ENCODE assay signal across 8 cellular contexts in genomic region chr17:48510761-48511604, GRCh38. TPM values are rescaled to one million over a fixed set of nuclear protein-coding genes. Genes with fewer than 3 reads are reported as not detected.
DNase-seq lines count a peak whose midpoint lies in the region; ATAC-seq and TF ChIP-seq lines count a peak whose summit lies in the region.

No MANE protein-coding gene starts in this region.

- no peaks in the 10 kb centered on the region for H3K9me3 ChIP-seq in adrenal gland (replicated peaks in 1 of 3)

- intact Hi-C loops in adrenal gland (cut with DNase I): no loop called here

- DNase-seq in GM06990 (ENCODE audit: extremely low read depth, insufficient read length) (peak; percentile 48), fibroblast of mammary gland (ENCODE audit: low read depth) (peak; percentile 94), adrenal gland (no peak), nucleus accumbens (lab: John Stamatoyannopoulos, UW) (no peak)
- peak; percentile 32 for DNase-seq in T-helper 2 cell treated with Interferon-gamma antibody and Interleukin-4, amounts not matched to agents 5 μg/mL and 100 μg/mL, for 36 hours (ENCODE audit: low spot score)

- peaks cover 57% of the 10 kb centered on the region for H3K4me1 Mint-ChIP-seq in T-helper 2 cell treated with Interferon-gamma antibody and Interleukin-4, amounts not matched to agents 5 μg/mL and 100 μg/mL, for 36 hours (ENCODE audit: low read depth)

- no peak overlapping the region for H3K4me3 ChIP-seq in GM06990 (replicated peaks; ENCODE audit: low read depth, low read length)
- H3K4me3 ChIP-seq in fibroblast of mammary gland (ENCODE audit: control insufficient read depth, low read depth, low read length): no peak overlapping the region
- H3K4me3 ChIP-seq in adrenal gland: no peak overlapping the region

- H3K36me3 Mint-ChIP-seq in T-helper 2 cell treated with Interferon-gamma antibody and Interleukin-4, amounts not matched to agents 5 μg/mL and 100 μg/mL, for 36 hours (ENCODE audit: low read depth): no peaks in the 10 kb centered on the region

- H3K9me3 Mint-ChIP-seq in T-helper 2 cell treated with Interferon-gamma antibody and Interleukin-4, amounts not matched to agents 5 μg/mL and 100 μg/mL, for 36 hours: no peaks in the 10 kb centered on the region

- no peak overlapping the region for H3K27ac ChIP-seq in adrenal gland

- H3K36me3 ChIP-seq in GM06990 (ENCODE audit: control insufficient read depth, insufficient read depth, low read length): no peaks in the 10 kb centered on the region
- H3K36me3 ChIP-seq in adrenal gland (replicated peaks in 1 of 2): no peaks in the 10 kb centered on the region

- peak overlapping the region; percentile 74 for H3K27ac Mint-ChIP-seq in T-helper 2 cell treated with Interferon-gamma antibody and Interleukin-4, amounts not matched to agents 5 μg/mL and 100 μg/mL, for 36 hours

- no peak for TF ChIP-seq POLR2A in adrenal gland (IDR thresholded peaks at IDR 0.05)

- peaks cover 0 to 6% of the 10 kb centered on the region in 2 donors for H3K4me1 ChIP-seq in adrenal gland (replicated peaks in 1 of 2)

- H3K4me3 Mint-ChIP-seq in T-helper 2 cell treated with Interferon-gamma antibody and Interleukin-4, amounts not matched to agents 5 μg/mL and 100 μg/mL, for 36 hours: peak overlapping the region; percentile 60

- peak; percentile 53 for ATAC-seq in HG02678 (IDR thresholded peaks at IDR 0.05; ENCODE audit: unreplicated experiment)
- ATAC-seq in GM19397 (IDR thresholded peaks at IDR 0.05; ENCODE audit: unreplicated experiment): no peak
- no peak for ATAC-seq in HG03469 (IDR thresholded peaks at IDR 0.05; ENCODE audit: unreplicated experiment)

- no peak for TF ChIP-seq CTCF in GM06990 (IDR thresholded peaks at IDR 0.05; ENCODE audit: insufficient read depth, low read length, poor library complexity, severe bottlenecking)
- TF ChIP-seq CTCF in fibroblast of mammary gland (conservative IDR thresholded peaks at IDR 0.05; ENCODE audit: control insufficient read depth, insufficient read depth, low read depth, low read length): no peak
- no peak for TF ChIP-seq CTCF in adrenal gland (IDR thresholded peaks at IDR 0.05)

- peaks cover 17% of the 10 kb centered on the region for H3K27me3 Mint-ChIP-seq in T-helper 2 cell treated with Interferon-gamma antibody and Interleukin-4, amounts not matched to agents 5 μg/mL and 100 μg/mL, for 36 hours (ENCODE audit: low read depth)

- 63 to 73% (median 70%) methylated on average over 7 of the region's 7 CpGs for WGBS in adrenal gland, 4 donors

- no peaks in the 10 kb centered on the region for H3K27me3 ChIP-seq in GM06990 (replicated peaks; ENCODE audit: control insufficient read depth, insufficient read depth, low read length)
- no peaks in the 10 kb centered on the region for H3K27me3 ChIP-seq in adrenal gland

RNA-seq across cellular contexts. Expression of gene HOXB1, which starts 19.8 kb away (rescaled TPM):
- not detected for total RNA-seq in adrenal gland
- not detected for polyA plus RNA-seq in adrenal gland

RNA-seq across cellular contexts. Expression of gene HOXB2, which starts 33.9 kb away (rescaled TPM):
- 10 to 100 TPM; 10.6 to 61.1 (median 29.0) TPM for total RNA-seq in adrenal gland
- 10 to 100 TPM; 17.9 to 73.6 (median 24.2) TPM for polyA plus RNA-seq in adrenal gland

Comparison
In these comparisons a context has a peak if more than half of its experiments do, and no peak if none do; other contexts are left out.
1. DNase-seq: peak in GM06990 (single experiment), T-helper 2 cell treated with Interferon-gamma antibody and Interleukin-4, amounts not matched to agents 5 μg/mL and 100 μg/mL, for 36 hours (single experiment) and fibroblast of mammary gland (single experiment); none in adrenal gland (0 of 7) and nucleus accumbens (0 of 56).